22 cellular contexts compared by ENCODE assay signal in genomic region chr1:52546852-52547251, GRCh38. TPM values are rescaled to one million over a fixed set of nuclear protein-coding genes. Genes with fewer than 3 reads are reported as not detected.
"Had no signal": no experiment of that assay in that cellular context is flagged by ENCODE, and none has a peak within 500 bp of the region (broad histone marks: within the 10 kb centered on the region; RNA-seq: fewer than 3 reads in every experiment).

No MANE protein-coding gene starts in this region.

- H3K4me3 ChIP-seq: SJCRH30 had no signal

- DNase-seq: Kasumi-1, MV-4-11, NCI-H1048, NCI-H1105, NCI-H1417, NCI-H1436 treated with DMSO at 0.1 percent for 48 hours, NCI-H1694, NCI-H187 treated with DMSO at 0.1 percent for 48 hours, NCI-H2029 treated with DMSO at 0.1 percent for 48 hours, NCI-H2107, NCI-H2227 treated with DMSO at 0.1 percent for 48 hours, NCI-H510A, NCI-H524 treated with DMSO at 0.1 percent for 48 hours, NCI-H69, NCI-H774, SHP77 treated with DMSO at 0.1 percent for 48 hours, SJCRH30 had no signal

- ATAC-seq: SK-N-SH treated with all-trans-retinoic acid at 6 μM for 48 hours had no signal

- H3K27ac ChIP-seq: HL-60, KMS-11, RWPE1, SJCRH30 had no signal

- H3K4me1 ChIP-seq: SJCRH30 had no signal

- H3K27me3 ChIP-seq: SJCRH30 had no signal

RNA-seq across cellular contexts. Expression of gene GPX7, which starts 55.3 kb away (rescaled TPM):
- total RNA-seq: MCF 10A had no signal
